Comparison of ENCODE assay signal across 9 cellular contexts in genomic region chr18:3060667-3061580, GRCh38. TPM values are rescaled to one million over a fixed set of nuclear protein-coding genes. Genes with fewer than 3 reads are reported as not detected.
DNase-seq lines count a peak whose midpoint lies in the region; ATAC-seq and TF ChIP-seq lines count a peak whose summit lies in the region.
"Had no signal": no experiment of that assay in that cellular context is flagged by ENCODE, and none has a peak within 500 bp of the region (broad histone marks: within the 10 kb centered on the region; RNA-seq: fewer than 3 reads in every experiment).

No MANE protein-coding gene starts in this region.

- H3K27ac Mint-ChIP-seq in Caco-2 (ENCODE audit: unreplicated experiment), result no peak overlapping the region

- H3K4me3 ChIP-seq in right lobe of liver, result no peak overlapping the region
- no peak overlapping the region for H3K4me3 ChIP-seq in thymus (ENCODE audit: low read length)
- H3K4me3 ChIP-seq in Caco-2 (ENCODE audit: low read depth, low read length), result no peak overlapping the region

- H3K9me3 Mint-ChIP-seq in Caco-2 (ENCODE audit: unreplicated experiment), result no peaks in the 10 kb centered on the region

- ATAC-seq in right lobe of liver (peak; percentile 63 to 87 (median 70)), GM21717 (IDR thresholded peaks at IDR 0.05; ENCODE audit: unreplicated experiment) (no peak)

- peaks cover 0 to 22% (median 4%) of the 10 kb centered on the region in 4 donors for H3K4me1 ChIP-seq in right lobe of liver
- H3K4me1 ChIP-seq in thymus (ENCODE audit: control insufficient read depth, insufficient read depth, low read length), result peaks cover 4% of the 10 kb centered on the region
- H3K4me1 ChIP-seq in Caco-2, result peaks cover 21% of the 10 kb centered on the region

- intact Hi-C loops in right lobe of liver (cut with DNase I) (no loop called here), Caco-2 (cut with micrococcal nuclease; ENCODE audit: unreplicated experiment) (no loop called here)

- 54% methylated on average over 15 of the region's 15 CpGs for WGBS in right lobe of liver (ENCODE audit: insufficient coverage, low coverage, low lambda C conversion rate, missing lambda C conversion rate)
- WGBS in thymus, result 76% methylated on average over 15 of the region's 15 CpGs

- H3K27me3 ChIP-seq in right lobe of liver (no peaks in the 10 kb centered on the region), thymus (ENCODE audit: control insufficient read depth, insufficient read depth) (no peaks in the 10 kb centered on the region), Caco-2 (replicated peaks; ENCODE audit: control insufficient read depth, insufficient read depth, low read length) (no peaks in the 10 kb centered on the region)

- DNase-seq in NK-92 treated with Interleukin-12 subunit alpha and Interleukin-12 subunit beta, amount 100 ng/mL, for 24 hours (lab: John Stamatoyannopoulos, UW), result peak; percentile 8
- DNase-seq in NK-92 (lab: John Stamatoyannopoulos, UW; ENCODE audit: unreplicated experiment) (no peak), right lobe of liver (no peak), Caco-2 (no peak)
- DNase-seq in activated CD8-positive, alpha-beta memory T cell treated with anti-CD3 and anti-CD28 coated beads for 48 hours (ENCODE audit: low read depth in 2 of 3, low spot score in 2 of 3), result peak in 2 of 3 experiments; percentile 18 to 38
- no peak for DNase-seq in effector CD4-positive, alpha-beta T cell

- no peaks in the 10 kb centered on the region for H3K27me3 Mint-ChIP-seq in Caco-2 (ENCODE audit: insufficient read depth, unreplicated experiment)

- peaks cover 13% of the 10 kb centered on the region for H3K4me1 Mint-ChIP-seq in Caco-2 (ENCODE audit: low read depth, unreplicated experiment)

- no peak overlapping the region for H3K4me3 Mint-ChIP-seq in Caco-2 (ENCODE audit: unreplicated experiment)

- H3K36me3 Mint-ChIP-seq in Caco-2 (ENCODE audit: insufficient read depth, unreplicated experiment), result no peaks in the 10 kb centered on the region

- H3K9me3 ChIP-seq in right lobe of liver (no peaks in the 10 kb centered on the region), thymus (ENCODE audit: control insufficient read depth) (no peaks in the 10 kb centered on the region), Caco-2 (no peaks in the 10 kb centered on the region)

- CTCF ChIA-PET in Caco-2 (lab: Charles Lee), result no interaction called here

- POLR2A ChIA-PET in Caco-2 (lab: Charles Lee), result no interaction called here

- peak overlapping the region; percentile 30 to 66 (median 56) for H3K27ac ChIP-seq in right lobe of liver
- H3K27ac ChIP-seq in thymus (ENCODE audit: low read depth), result peak overlapping the region; percentile 9
- H3K27ac ChIP-seq: 22Rv1 had no signal

- no TSS peak for BruUV-seq in Caco-2 (replicated peaks; lab: Mats Ljungman, UMichigan)

- TF ChIP-seq CTCF in right lobe of liver (IDR thresholded peaks at IDR 0.05), result no peak
- no peak for TF ChIP-seq CTCF in Caco-2 (IDR thresholded peaks at IDR 0.05; ENCODE audit: insufficient read depth in 1 of 2, low read depth in 1 of 2, low read length in 1 of 2, severe bottlenecking in 1 of 2, unreplicated experiment in 1 of 2)

- no peaks in the 10 kb centered on the region for H3K36me3 ChIP-seq in right lobe of liver
- H3K36me3 ChIP-seq in thymus (ENCODE audit: control insufficient read depth, insufficient read depth), result no peaks in the 10 kb centered on the region
- no peaks in the 10 kb centered on the region for H3K36me3 ChIP-seq in Caco-2 (ENCODE audit: control insufficient read depth, insufficient read depth, low read length)

- TF ChIP-seq POLR2A in right lobe of liver (IDR thresholded peaks at IDR 0.05), result no peak

RNA-seq across cellular contexts. Expression of gene LPIN2, which starts 48.0 kb away (rescaled TPM):
- 100 to 1,000 TPM in 5 of 6 experiments, 10 to 100 TPM in 1; 64.9 to 175 (median 150) TPM for total RNA-seq in right lobe of liver
- polyA plus RNA-seq in thymus, result 11.1 TPM
- total RNA-seq in Caco-2 (2022), result 25.3 and 26.2 TPM in 2 replicates

Comparison
In these comparisons a context has a peak if more than half of its experiments do, and no peak if none do; other contexts are left out.
1. DNase-seq: peak in NK-92 treated with Interleukin-12 subunit alpha and Interleukin-12 subunit beta, amount 100 ng/mL, for 24 hours (single experiment) and activated CD8-positive, alpha-beta memory T cell treated with anti-CD3 and anti-CD28 coated beads for 48 hours (2 of 3); none in NK-92 (single experiment), right lobe of liver (0 of 3), effector CD4-positive, alpha-beta T cell (single experiment) and Caco-2 (0 of 2).